Comparison of ENCODE assay signal across 19 cellular contexts in genomic region chr6:91267246-91267645, GRCh38.
"Had no signal": no experiment of that assay in that cellular context is flagged by ENCODE, and none has a peak within 500 bp of the region (broad histone marks: within the 10 kb centered on the region; RNA-seq: fewer than 3 reads in every experiment).

No MANE protein-coding gene starts in this region.

- H3K4me2 ChIP-seq: SK-N-SH had no signal

- H3K27ac ChIP-seq: RWPE1 had no signal

- ATAC-seq: Panc1, PC-3 had no signal

- DNase-seq: KBM-7; NCI-H1092; NCI-H1105 treated with DMSO at 0.1 percent for 48 hours; NCI-H1417 treated with DMSO at 0.1 percent for 48 hours; NCI-H1694 treated with DMSO at 0.1 percent for 48 hours; NCI-H1930; NCI-H2081; NCI-H2107; NCI-H2227 treated with DMSO at 0.1 percent for 48 hours; NCI-H524; NCI-H526 treated with DMSO at 0.1 percent for 48 hours; NCI-H774; NK-92 treated with Interleukin-12 subunit alpha and Interleukin-12 subunit beta, amount 100 ng/mL, for 24 hours; PC-3; SHP77; SK-N-SH; SW 1271 had no signal

- H3K9ac ChIP-seq: SK-N-SH had no signal

- H3K9me3 ChIP-seq: SK-N-SH had no signal
